Comparison of ENCODE assay signal across 1 cellular context in genomic region chr16:75622762-75623605, GRCh38.
TF ChIP-seq lines count a peak whose summit lies in the region.

TSS of gene ADAT1 (minus strand) at chr16:75623281. CDS start at chr16:75620799, 2,482 bp downstream.

TF ChIP-seq in HEK293, 187 proteins besides CTCF, POLR2A, EP300 and RAD21 (continued from another document and continues in another):
- no peak for TF ChIP-seq ZNF513 (tag by site-specific recombination; IDR thresholded peaks at IDR 0.05)
- no peak for TF ChIP-seq ZSCAN23 (tag by site-specific recombination; IDR thresholded peaks at IDR 0.05)
- no peak for TF ChIP-seq MYNN (tag by site-specific recombination; IDR thresholded peaks at IDR 0.05; ENCODE audit: borderline replicate concordance)
- no peak for TF ChIP-seq ZNF571 (tag by site-specific recombination; IDR thresholded peaks at IDR 0.05)
- TF ChIP-seq ZSCAN18 (tag by site-specific recombination; IDR thresholded peaks at IDR 0.05), result no peak
- TF ChIP-seq ZNF621 (tag by site-specific recombination; IDR thresholded peaks at IDR 0.05), result no peak
- TF ChIP-seq ZNF404 (tag by site-specific recombination; IDR thresholded peaks at IDR 0.05), result no peak
- TF ChIP-seq ZNF146 (tag by site-specific recombination; IDR thresholded peaks at IDR 0.05), result no peak
- no peak for TF ChIP-seq IKZF3 (tag by site-specific recombination; IDR thresholded peaks at IDR 0.05)
- TF ChIP-seq ZNF707 (tag by site-specific recombination; IDR thresholded peaks at IDR 0.05), result no peak
- peak; percentile 75 for TF ChIP-seq SP2 (tag by site-specific recombination; IDR thresholded peaks at IDR 0.05)
- TF ChIP-seq ZNF664 (tag by site-specific recombination; IDR thresholded peaks at IDR 0.05), result no peak
- TF ChIP-seq ZBTB8A (tag by site-specific recombination; IDR thresholded peaks at IDR 0.05), result peak; percentile 56
- TF ChIP-seq ZNF211 (tag by site-specific recombination; IDR thresholded peaks at IDR 0.05; ENCODE audit: low read depth), result no peak
- TF ChIP-seq ZNF600 (tag by site-specific recombination; IDR thresholded peaks at IDR 0.05), result no peak
- no peak for TF ChIP-seq ZNF791 (tag by site-specific recombination; IDR thresholded peaks at IDR 0.05)
- peak; percentile 99 for TF ChIP-seq ZNF629 (tag by site-specific recombination; IDR thresholded peaks at IDR 0.05)
- TF ChIP-seq ZFP41 (tag by site-specific recombination; IDR thresholded peaks at IDR 0.05; ENCODE audit: borderline replicate concordance), result no peak
- no peak for TF ChIP-seq TCF7L2 (IDR thresholded peaks at IDR 0.05; ENCODE audit: borderline replicate concordance, low read depth, low read length)
- TF ChIP-seq PRDM2 (tag by site-specific recombination; IDR thresholded peaks at IDR 0.05; ENCODE audit: borderline replicate concordance), result no peak
- TF ChIP-seq HOXC10 (CRISPR knock-in tag; IDR thresholded peaks at IDR 0.05), result no peak
- no peak for TF ChIP-seq GLI4 (tag by site-specific recombination; IDR thresholded peaks at IDR 0.05)
- TF ChIP-seq BCL6B (tag by site-specific recombination; IDR thresholded peaks at IDR 0.05), result no peak
- no peak for TF ChIP-seq SALL2 (tag by site-specific recombination; IDR thresholded peaks at IDR 0.05; ENCODE audit: borderline replicate concordance)
- peak; percentile 10; the same call in 1 of the 2 replicates for TF ChIP-seq EGR2 (tag by site-specific recombination; IDR thresholded peaks at IDR 0.05; ENCODE audit: low read depth)
- peak; percentile 98 for TF ChIP-seq ZBTB21 (tag by site-specific recombination; IDR thresholded peaks at IDR 0.05)
- TF ChIP-seq ATF2 (tag by site-specific recombination; IDR thresholded peaks at IDR 0.05; ENCODE audit: low read depth), result peak; percentile 94
- no peak for TF ChIP-seq ZNF488 (tag by site-specific recombination; IDR thresholded peaks at IDR 0.05)
- no peak for TF ChIP-seq REST (tag by site-specific recombination; IDR thresholded peaks at IDR 0.05)
- peak; percentile 35; the same call in 1 of the 2 replicates for TF ChIP-seq ZNF324 (tag by site-specific recombination; IDR thresholded peaks at IDR 0.05)
- peak; percentile 59; the same call in 1 of the 2 replicates for TF ChIP-seq KLF1 (tag by site-specific recombination; IDR thresholded peaks at IDR 0.05)
- TF ChIP-seq KLF17 (tag by site-specific recombination; IDR thresholded peaks at IDR 0.05), result no peak
- no peak for TF ChIP-seq ZNF169 (tag by site-specific recombination; IDR thresholded peaks at IDR 0.05)
- no peak for TF ChIP-seq ZNF19 (tag by site-specific recombination; IDR thresholded peaks at IDR 0.05; ENCODE audit: low read depth)
- TF ChIP-seq ZNF692 (tag by site-specific recombination; IDR thresholded peaks at IDR 0.05), result peak; percentile 73
- TF ChIP-seq ZNF138 (tag by site-specific recombination; IDR thresholded peaks at IDR 0.05; ENCODE audit: borderline replicate concordance), result no peak
- TF ChIP-seq ZNF544 (tag by site-specific recombination; IDR thresholded peaks at IDR 0.05), result no peak
- TF ChIP-seq ZIC2 (tag by site-specific recombination; IDR thresholded peaks at IDR 0.05), result peak; percentile 43; the same call in 1 of the 2 replicates
- no peak for TF ChIP-seq ZNF510 (tag by site-specific recombination; IDR thresholded peaks at IDR 0.05; ENCODE audit: insufficient replicate concordance)
- no peak; the same call in 1 of the 2 replicates for TF ChIP-seq ZSCAN30 (tag by site-specific recombination; IDR thresholded peaks at IDR 0.05)
- peak; percentile 39; the same call in 1 of the 2 replicates for TF ChIP-seq ZNF362 (tag by site-specific recombination; IDR thresholded peaks at IDR 0.05)
